8 cellular contexts compared by ENCODE assay signal in the genomic region with DNA sequence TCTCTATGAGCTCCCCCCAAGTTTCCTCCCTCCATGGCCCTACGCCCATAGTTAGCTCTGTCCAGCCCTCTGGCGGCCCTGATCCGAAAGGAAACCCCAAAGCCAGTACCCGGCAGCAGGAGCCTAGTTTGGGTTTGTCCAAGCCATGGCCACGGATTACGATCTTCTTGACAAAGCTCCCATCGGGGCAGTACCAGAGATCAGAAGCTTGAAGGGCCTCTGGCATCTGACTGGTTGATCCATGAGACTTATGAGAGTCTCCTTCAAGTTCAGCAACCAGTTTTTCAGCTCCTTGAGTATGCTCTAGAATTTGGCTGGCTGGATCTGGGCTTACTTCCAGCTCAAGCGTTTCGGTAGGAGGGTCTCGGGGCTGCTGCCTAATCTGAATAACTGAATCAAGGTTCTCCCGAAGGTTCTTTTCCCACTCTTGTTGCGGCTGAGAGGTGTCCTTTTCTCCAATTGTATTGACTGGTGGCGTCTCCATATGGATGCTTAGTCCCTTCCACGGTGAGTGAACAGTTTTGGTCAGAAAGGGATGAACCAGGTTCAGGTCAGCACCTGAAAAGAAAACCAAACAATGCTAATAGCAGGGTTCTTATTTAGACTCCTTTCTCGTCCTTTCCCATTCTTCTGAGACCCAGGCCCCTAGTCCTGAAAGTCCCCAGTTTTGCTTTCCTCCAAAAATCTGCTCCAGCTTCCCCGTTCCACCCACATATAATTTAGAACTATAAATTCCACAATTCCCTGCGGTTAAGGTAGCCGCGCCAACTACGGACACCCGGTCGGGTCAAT. TPM values are rescaled to one million over a fixed set of nuclear protein-coding genes. Genes with fewer than 3 reads are reported as not detected.
DNase-seq lines count a peak whose midpoint lies in the region; ATAC-seq, FAIRE-seq and TF ChIP-seq lines count a peak whose summit lies in the region.

No MANE protein-coding gene starts in this region.

- peak overlapping the region; percentile 99 for H3K4me2 ChIP-seq in astrocyte (ENCODE audit: low read length)

- peaks cover 37% of the 10 kb centered on the region for H3K79me2 ChIP-seq in astrocyte (ENCODE audit: insufficient read depth, low read length)

- H3K4me1 Mint-ChIP-seq in CD4-positive, CD25-positive, alpha-beta regulatory T cell: peaks cover 5 to 46% (median 32%) of the 10 kb centered on the region in 4 donors
- peaks cover 21% of the 10 kb centered on the region for H3K4me1 Mint-ChIP-seq in astrocyte (ENCODE audit: low read depth, unreplicated experiment)

- peak overlapping the region in 2 of 3 donors; percentile 95 to 98 for H3K27ac Mint-ChIP-seq in CD4-positive, CD25-positive, alpha-beta regulatory T cell
- H3K27ac Mint-ChIP-seq in astrocyte (ENCODE audit: unreplicated experiment): peak overlapping the region; percentile 95

- no peak for FAIRE-seq in astrocyte (lab: Jason Lieb, UNC)

- H2AFZ ChIP-seq in astrocyte (ENCODE audit: low read depth, low read length): peak overlapping the region; percentile 76

- DNase-seq in CD4-positive, CD25-positive, alpha-beta regulatory T cell: no peak
- DNase-seq in astrocyte (ENCODE audit: low read depth) (no peak), kidney epithelial cell (ENCODE audit: low read depth) (no peak), putamen (ENCODE audit: low spot score) (no peak)
- DNase-seq in NK-92 treated with Interleukin-12 subunit alpha and Interleukin-12 subunit beta, amount 100 ng/mL, for 24 hours (lab: John Stamatoyannopoulos, UW): no peak

- H3K4me3 ChIP-seq in CD4-positive, CD25-positive, alpha-beta regulatory T cell (ENCODE audit: low read depth, low read length): peak overlapping the region; percentile 90
- peak overlapping the region; percentile 83 for H3K4me3 ChIP-seq in astrocyte (ENCODE audit: insufficient read depth, low read depth, low read length)
- H3K4me3 ChIP-seq in kidney epithelial cell (ENCODE audit: low read depth, low read length): peak overlapping the region; percentile 65

- H3K36me3 Mint-ChIP-seq in CD4-positive, CD25-positive, alpha-beta regulatory T cell: peaks cover 22% of the 10 kb centered on the region
- H3K36me3 Mint-ChIP-seq in astrocyte (ENCODE audit: low read depth, unreplicated experiment): peaks cover 6% of the 10 kb centered on the region

- H3K9me3 ChIP-seq in CD4-positive, CD25-positive, alpha-beta regulatory T cell (ENCODE audit: control insufficient read depth in 2 of 2, low read length in 2 of 2): no peaks in the 10 kb centered on the region
- H3K9me3 ChIP-seq in astrocyte (ENCODE audit: insufficient read depth, low read depth, low read length): no peaks in the 10 kb centered on the region

- no peak for TF ChIP-seq CTCF in astrocyte (IDR thresholded peaks at IDR 0.05; ENCODE audit: insufficient read depth, low read depth, low read length)
- no peak for TF ChIP-seq CTCF in kidney epithelial cell (IDR thresholded peaks at IDR 0.05; ENCODE audit: insufficient read depth, low read length, poor library complexity, severe bottlenecking)

- peaks cover 17% of the 10 kb centered on the region for H3K36me3 ChIP-seq in CD4-positive, CD25-positive, alpha-beta regulatory T cell (ENCODE audit: control insufficient read depth, insufficient read depth, low read length)
- H3K36me3 ChIP-seq in astrocyte (ENCODE audit: insufficient read depth, low read length): no peaks in the 10 kb centered on the region
- no peaks in the 10 kb centered on the region for H3K36me3 ChIP-seq in kidney epithelial cell (ENCODE audit: control insufficient read depth, insufficient read depth, low read length)

- no peaks in the 10 kb centered on the region for H4K20me1 ChIP-seq in astrocyte (ENCODE audit: insufficient read depth, low read length)

- no peak for ATAC-seq in CD4-positive, CD25-positive, alpha-beta regulatory T cell (ENCODE audit: low read depth in 2 of 2)
- ATAC-seq in HG03103 (IDR thresholded peaks at IDR 0.05; ENCODE audit: low read depth, unreplicated experiment) (peak; percentile 15), HG02623 (IDR thresholded peaks at IDR 0.05; ENCODE audit: unreplicated experiment) (no peak)

- H3K27me3 ChIP-seq in CD4-positive, CD25-positive, alpha-beta regulatory T cell (ENCODE audit: control insufficient read depth, insufficient read depth, low read length): no peaks in the 10 kb centered on the region
- H3K27me3 ChIP-seq in astrocyte (ENCODE audit: insufficient read depth, low read length) (no peaks in the 10 kb centered on the region), kidney epithelial cell (ENCODE audit: control insufficient read depth, insufficient read depth, low read length) (no peaks in the 10 kb centered on the region)

- H3K9ac ChIP-seq in astrocyte (ENCODE audit: low read length): peak overlapping the region; percentile 84

- peaks cover 15% of the 10 kb centered on the region for H3K27me3 Mint-ChIP-seq in CD4-positive, CD25-positive, alpha-beta regulatory T cell
- H3K27me3 Mint-ChIP-seq in astrocyte (ENCODE audit: low read depth, unreplicated experiment): no peaks in the 10 kb centered on the region

- peaks cover 29% of the 10 kb centered on the region for H3K4me1 ChIP-seq in CD4-positive, CD25-positive, alpha-beta regulatory T cell (ENCODE audit: control insufficient read depth, insufficient read depth, low read length, poor library complexity, severe bottlenecking)
- H3K4me1 ChIP-seq in astrocyte (ENCODE audit: insufficient read depth, low read length): peaks cover 24% of the 10 kb centered on the region

- peak overlapping the region; percentile 89 to 100 (median 96) for H3K4me3 Mint-ChIP-seq in CD4-positive, CD25-positive, alpha-beta regulatory T cell
- H3K4me3 Mint-ChIP-seq in astrocyte (ENCODE audit: unreplicated experiment): peak overlapping the region; percentile 98

- peak overlapping the region; percentile 87 for H3K27ac ChIP-seq in CD4-positive, CD25-positive, alpha-beta regulatory T cell (ENCODE audit: insufficient read depth, low read length, poor library complexity, severe bottlenecking)
- H3K27ac ChIP-seq in astrocyte (ENCODE audit: low read depth, low read length) (peak overlapping the region; percentile 70), temporal lobe (ENCODE audit: low read depth, low read length) (peak overlapping the region; percentile 63)

- peaks cover 0 to 3% (median 0%) of the 10 kb centered on the region in 7 donors for H3K9me3 Mint-ChIP-seq in CD4-positive, CD25-positive, alpha-beta regulatory T cell
- no peaks in the 10 kb centered on the region for H3K9me3 Mint-ChIP-seq in astrocyte (ENCODE audit: unreplicated experiment)

RNA-seq across cellular contexts. Expression of a gene that starts 0.6 kb away (rescaled TPM):
- total RNA-seq in CD4-positive, CD25-positive, alpha-beta regulatory T cell: 1.5 TPM
- 1 to 10 TPM; 1.2 to 1.5 (median 1.4) TPM for polyA plus RNA-seq in CD4-positive, CD25-positive, alpha-beta regulatory T cell
- 5.2 TPM in 2 replicates for total RNA-seq in astrocyte
- total RNA-seq in kidney epithelial cell: 4.6 and 5.3 TPM in 2 replicates
- 2.7 TPM for total RNA-seq in temporal lobe

RNA-seq across cellular contexts. Expression of a gene that starts 1.4 kb away (rescaled TPM):
- total RNA-seq in CD4-positive, CD25-positive, alpha-beta regulatory T cell: 117 TPM
- 10 to 100 TPM; 20.0 to 27.7 (median 24.2) TPM for polyA plus RNA-seq in CD4-positive, CD25-positive, alpha-beta regulatory T cell
- 68.7 and 70.1 TPM in 2 replicates for total RNA-seq in astrocyte
- 42.5 and 47.0 TPM in 2 replicates for total RNA-seq in kidney epithelial cell
- total RNA-seq in temporal lobe: 16.7 TPM

RNA-seq across cellular contexts. Expression of a gene that starts 20.4 kb away (rescaled TPM):
- 11.2 TPM for total RNA-seq in CD4-positive, CD25-positive, alpha-beta regulatory T cell
- polyA plus RNA-seq in CD4-positive, CD25-positive, alpha-beta regulatory T cell: under 1 TPM in 2 of 4 donors, not detected in 2; 0.15 to 0.46 TPM
- 1.8 and 2.3 TPM in 2 replicates for total RNA-seq in astrocyte
- 0.34 and 0.38 TPM in 2 replicates for total RNA-seq in kidney epithelial cell
- 10.1 TPM for total RNA-seq in temporal lobe

RNA-seq across cellular contexts. Expression of a gene that starts 22.2 kb away (rescaled TPM):
- total RNA-seq in CD4-positive, CD25-positive, alpha-beta regulatory T cell: 0.39 TPM
- polyA plus RNA-seq in CD4-positive, CD25-positive, alpha-beta regulatory T cell: under 1 TPM in 3 of 4 donors, not detected in 1; 0.13 to 0.55 (median 0.18) TPM
- total RNA-seq in astrocyte (0.45 and 0.67 TPM in 2 replicates), kidney epithelial cell (0.27 TPM in 1 of 2 replicates, not detected in the other), temporal lobe (0.74 TPM)

RNA-seq across cellular contexts. Expression of a gene that starts 24.4 kb away (rescaled TPM):
- total RNA-seq in CD4-positive, CD25-positive, alpha-beta regulatory T cell: 4.8 TPM
- polyA plus RNA-seq in CD4-positive, CD25-positive, alpha-beta regulatory T cell: 1 to 10 TPM; 3.1 to 6.2 (median 5.4) TPM
- total RNA-seq in astrocyte (25.6 and 33.0 TPM in 2 replicates), kidney epithelial cell (12.9 and 20.5 TPM in 2 replicates), temporal lobe (15.5 TPM)
